In the genomic region with DNA sequence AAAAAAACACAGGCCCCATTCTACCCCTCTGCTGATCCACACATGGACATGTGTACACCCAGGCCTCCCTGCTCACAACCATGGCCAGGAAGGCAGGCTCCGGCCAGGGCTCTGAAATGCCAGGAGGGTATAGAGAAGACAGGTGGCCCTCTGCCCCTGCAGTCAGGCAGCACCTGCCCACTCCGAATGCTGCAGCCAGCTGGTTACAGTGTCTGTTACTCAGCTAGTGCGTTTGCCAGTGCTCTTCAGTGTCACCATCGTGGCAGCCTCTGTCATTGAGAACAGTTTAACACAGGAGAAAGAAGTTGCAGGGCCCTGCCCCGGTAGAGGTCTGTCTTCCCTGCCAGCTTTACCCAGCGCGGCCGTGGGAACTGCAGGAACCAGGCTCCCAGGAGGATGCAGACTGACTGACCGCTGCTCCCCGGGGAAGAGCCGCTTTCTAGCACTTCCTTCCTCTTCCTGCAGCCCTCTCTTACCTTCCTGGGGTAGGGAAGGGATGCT, we compare ENCODE assay signal across 11 cellular contexts.
DNase-seq lines count a peak whose midpoint lies in the region; ATAC-seq and TF ChIP-seq lines count a peak whose summit lies in the region.
"Had no signal": no experiment of that assay in that cellular context is flagged by ENCODE, and none has a peak within 500 bp of the region (broad histone marks: within the 10 kb centered on the region; RNA-seq: fewer than 3 reads in every experiment).

No MANE protein-coding gene starts in this region.

- H3K27ac ChIP-seq in Karpas-422 (ENCODE audit: low read length): no peak overlapping the region
- H3K27ac ChIP-seq in endodermal cell (ENCODE audit: low read depth, low read length): peak overlapping the region; percentile 16
- peak overlapping the region; percentile 67 for H3K27ac ChIP-seq in neutrophil
- no peak overlapping the region for H3K27ac ChIP-seq in A673 (ENCODE audit: low read depth, low read length, poor library complexity, severe bottlenecking)
- H3K27ac ChIP-seq: vagina had no signal

- no peaks in the 10 kb centered on the region for H3K36me3 ChIP-seq in Karpas-422 (ENCODE audit: insufficient read depth, low read length)
- no peaks in the 10 kb centered on the region for H3K36me3 ChIP-seq in endodermal cell (ENCODE audit: control insufficient read depth, insufficient read depth, low read length)
- no peaks in the 10 kb centered on the region for H3K36me3 ChIP-seq in neutrophil
- H3K36me3 ChIP-seq in A673 (ENCODE audit: insufficient read depth, low read length, poor library complexity, severe bottlenecking): no peaks in the 10 kb centered on the region
- H3K36me3 ChIP-seq: vagina had no signal

- H3K4me3 Mint-ChIP-seq in endodermal cell: no peak overlapping the region
- H3K4me3 Mint-ChIP-seq: stimulated activated naive CD8-positive, alpha-beta T cell treated with anti-CD3 and anti-CD28 coated beads, Interleukin-15, Interleukin-2, amounts not matched to agents 100 ng/mL and 50 ng/mL, for 24 hours had no signal

- H3K27me3 ChIP-seq in Karpas-422 (ENCODE audit: low read length) (no peaks in the 10 kb centered on the region), endodermal cell (ENCODE audit: control insufficient read depth, insufficient read depth, low read length, poor library complexity, severe bottlenecking) (no peaks in the 10 kb centered on the region), neutrophil (no peaks in the 10 kb centered on the region), A673 (replicated peaks; ENCODE audit: insufficient read depth, low read depth, low read length, poor library complexity) (no peaks in the 10 kb centered on the region)
- H3K27me3 ChIP-seq: vagina had no signal

- WGBS in endodermal cell (ENCODE audit: insufficient coverage in 1 of 2, insufficient read length in 1 of 2), 2 experiments: 84 to 87% methylated on average over 3 to 11 of the region's 11 CpGs

- no peak overlapping the region for H2AFZ ChIP-seq in Karpas-422 (ENCODE audit: low read length)

- H3K9me3 Mint-ChIP-seq in endodermal cell: no peaks in the 10 kb centered on the region
- H3K9me3 Mint-ChIP-seq: stimulated activated naive CD8-positive, alpha-beta T cell treated with anti-CD3 and anti-CD28 coated beads, Interleukin-15, Interleukin-2, amounts not matched to agents 100 ng/mL and 50 ng/mL, for 24 hours had no signal

- H3K9me2 ChIP-seq in Karpas-422 (replicated peaks; ENCODE audit: insufficient read depth, low read length): no peaks in the 10 kb centered on the region

- H3K79me2 ChIP-seq in Karpas-422 (ENCODE audit: low read length): no peaks in the 10 kb centered on the region

- TF ChIP-seq CTCF in endodermal cell (conservative IDR thresholded peaks at IDR 0.05): no peak
- TF ChIP-seq CTCF in neutrophil (IDR thresholded peaks at IDR 0.05): no peak
- no peak for TF ChIP-seq CTCF in A673 (conservative IDR thresholded peaks at IDR 0.05; ENCODE audit: low read depth, low read length)

- H3K9ac ChIP-seq in Karpas-422 (ENCODE audit: low read length) (no peak overlapping the region), endodermal cell (ENCODE audit: extremely low read depth, low read length, poor library complexity, severe bottlenecking) (no peak overlapping the region)

- H3K36me3 Mint-ChIP-seq in endodermal cell (ENCODE audit: low read depth): no peaks in the 10 kb centered on the region

- ATAC-seq in GM18868 (IDR thresholded peaks at IDR 0.05; ENCODE audit: unreplicated experiment): no peak

- DNase-seq in CD1c-positive myeloid dendritic cell (ENCODE audit: extremely low spot score): peak; percentile 22
- peak; percentile 41 for DNase-seq in Karpas-422
- DNase-seq in endodermal cell: no peak
- no peak for DNase-seq in NCI-H187 treated with DMSO at 0.1 percent for 48 hours (lab: John Stamatoyannopoulos, UW)
- no peak for DNase-seq in NCI-H526 (lab: John Stamatoyannopoulos, UW)
- no peak for DNase-seq in A673 (ENCODE audit: low spot score)

- no peaks in the 10 kb centered on the region for H4K20me1 ChIP-seq in Karpas-422 (ENCODE audit: insufficient read depth, low read depth, low read length)

- H3K27me3 Mint-ChIP-seq in endodermal cell (ENCODE audit: insufficient read depth): peaks cover 6% of the 10 kb centered on the region
- H3K27me3 Mint-ChIP-seq: stimulated activated naive CD8-positive, alpha-beta T cell treated with anti-CD3 and anti-CD28 coated beads, Interleukin-15, Interleukin-2, amounts not matched to agents 100 ng/mL and 50 ng/mL, for 24 hours had no signal

- no peaks in the 10 kb centered on the region for H3K9me3 ChIP-seq in Karpas-422 (ENCODE audit: low read length)
- no peaks in the 10 kb centered on the region for H3K9me3 ChIP-seq in endodermal cell (ENCODE audit: control insufficient read depth, low read length)
- H3K9me3 ChIP-seq in neutrophil: no peaks in the 10 kb centered on the region
- H3K9me3 ChIP-seq in A673 (ENCODE audit: low read depth, low read length, poor library complexity, severe bottlenecking): no peaks in the 10 kb centered on the region
- H3K9me3 ChIP-seq: vagina had no signal

- BruUV-seq in A673 (replicated peaks; lab: Mats Ljungman, UMichigan): no TSS peak

- CTCF ChIA-PET in A673 (lab: Charles Lee): no interaction called here

- intact Hi-C loops in A673 (cut with micrococcal nuclease; ENCODE audit: unreplicated experiment): no loop called here

- no peak overlapping the region for H3K4me3 ChIP-seq in Karpas-422 (ENCODE audit: low read length)
- H3K4me3 ChIP-seq in endodermal cell (ENCODE audit: low read length): no peak overlapping the region
- peak overlapping the region; percentile 21 to 23 for H3K4me3 ChIP-seq in neutrophil (ENCODE audit: low read depth in 1 of 2, low read length in 1 of 2)
- no peak overlapping the region for H3K4me3 ChIP-seq in A673 (ENCODE audit: low read depth, low read length, poor library complexity, severe bottlenecking)
- H3K4me3 ChIP-seq: smooth muscle cell, vagina had no signal

- no peak overlapping the region for H3K27ac Mint-ChIP-seq in endodermal cell
- H3K27ac Mint-ChIP-seq: stimulated activated naive CD8-positive, alpha-beta T cell treated with anti-CD3 and anti-CD28 coated beads, Interleukin-15, Interleukin-2, amounts not matched to agents 100 ng/mL and 50 ng/mL, for 24 hours had no signal

- POLR2A ChIA-PET in A673 (lab: Charles Lee; ENCODE audit: low non-redundant PET): no interaction called here

- H3K4me1 ChIP-seq in Karpas-422 (ENCODE audit: low read length) (peaks cover 5% of the 10 kb centered on the region; the same call in 1 of the 2 replicates), endodermal cell (ENCODE audit: control insufficient read depth, insufficient read depth, low read length) (no peaks in the 10 kb centered on the region), neutrophil (ENCODE audit: control insufficient read depth in 1 of 2, insufficient read depth in 1 of 2, low read depth in 1 of 2, low read length in 1 of 2) (peaks cover 24 to 34% of the 10 kb centered on the region in 2 experiments), A673 (ENCODE audit: insufficient read depth, low read length, poor library complexity, severe bottlenecking) (no peaks in the 10 kb centered on the region)
- H3K4me1 ChIP-seq: vagina had no signal

- H3K4me1 Mint-ChIP-seq in endodermal cell: peaks cover 15% of the 10 kb centered on the region

- H3K4me2 ChIP-seq in Karpas-422 (ENCODE audit: low read depth, low read length, poor library complexity, severe bottlenecking): no peak overlapping the region
- H3K4me2 ChIP-seq: smooth muscle cell had no signal

Comparison
In these comparisons a context has a peak if more than half of its experiments do, and no peak if none do; other contexts are left out.
1. DNase-seq: peak in CD1c-positive myeloid dendritic cell (single experiment) and Karpas-422 (single experiment); none in endodermal cell (single experiment), NCI-H187 treated with DMSO at 0.1 percent for 48 hours (single experiment), NCI-H526 (0 of 2) and A673 (single experiment).
2. H3K27ac ChIP-seq: peak in endodermal cell (single experiment) and neutrophil (single experiment); none in Karpas-422 (single experiment) and A673 (single experiment).
3. H3K4me3 ChIP-seq: peak in neutrophil (2 of 2); none in Karpas-422 (single experiment), endodermal cell (single experiment) and A673 (single experiment).